Comparison of ENCODE assay signal across 16 cellular contexts in the genomic region with DNA sequence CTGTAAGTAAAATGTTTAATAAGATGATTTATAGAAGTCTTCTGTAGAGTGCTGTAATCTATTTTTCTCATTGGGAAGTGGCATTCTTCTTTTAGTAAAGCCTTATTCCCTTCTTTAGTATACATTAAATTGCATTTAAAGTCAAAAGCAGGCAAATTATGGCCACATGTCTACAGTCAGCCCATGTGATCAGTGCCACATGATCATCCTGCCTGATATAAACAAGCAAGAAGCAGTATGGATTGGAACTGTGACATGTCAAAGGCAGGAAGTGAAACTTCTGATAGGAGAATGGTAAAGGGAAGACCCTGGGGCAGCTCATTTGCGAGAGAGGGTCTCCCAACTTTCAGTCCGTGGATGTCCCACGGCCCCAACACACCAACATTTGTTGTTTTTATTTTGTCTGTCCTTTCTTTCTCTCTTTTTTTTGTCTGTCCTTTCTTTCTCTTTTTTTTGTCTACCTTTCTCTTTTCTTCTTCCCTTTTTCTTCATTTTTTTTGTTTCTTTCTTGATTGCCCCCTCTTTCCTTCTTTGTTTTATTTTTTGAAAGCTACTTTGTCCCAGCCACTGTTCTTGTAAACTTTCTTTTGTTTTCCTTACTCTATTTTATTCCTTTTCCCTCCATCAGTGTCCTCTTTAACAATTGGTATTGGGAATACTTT.
DNase-seq lines count a peak whose midpoint lies in the region; TF ChIP-seq lines count a peak whose summit lies in the region.
"Had no signal": no experiment of that assay in that cellular context is flagged by ENCODE, and none has a peak within 500 bp of the region (broad histone marks: within the 10 kb centered on the region; RNA-seq: fewer than 3 reads in every experiment).

No MANE protein-coding gene starts in this region.

- CTCF ChIA-PET in activated naive CD4-positive, alpha-beta T cell treated with anti-CD3 and anti-CD28 coated beads for 36 hours (lab: Charles Lee) = no interaction called here
- CTCF ChIA-PET in Caco-2 (lab: Charles Lee) = no interaction called here

- no peak overlapping the region for H3K4me3 Mint-ChIP-seq in activated naive CD4-positive, alpha-beta T cell treated with anti-CD3 and anti-CD28 coated beads for 36 hours
- no peak overlapping the region for H3K4me3 Mint-ChIP-seq in nephron progenitor cell
- H3K4me3 Mint-ChIP-seq in Caco-2 (ENCODE audit: unreplicated experiment) = no peak overlapping the region
- H3K4me3 Mint-ChIP-seq: effector memory CD8-positive, alpha-beta T cell; natural killer cell treated with Interleukin-12 subunit alpha and Interleukin-12 subunit beta and Interleukin-15 and Interleukin-18, amount 100 ng/mL, for 72 hours; type B pancreatic cell had no signal

- DNase-seq in activated naive CD4-positive, alpha-beta T cell treated with anti-CD3 and anti-CD28 coated beads for 36 hours = peak; percentile 29
- DNase-seq in activated naive CD4-positive, alpha-beta T cell (lab: John Stamatoyannopoulos, UW) = no peak
- peak; percentile 58 for DNase-seq in OCI-M1 (lab: John Stamatoyannopoulos, UW)
- DNase-seq in nephron progenitor cell = no peak
- DNase-seq in stimulated activated CD4-positive, alpha-beta T cell treated with anti-CD3 and anti-CD28 coated beads, Interleukin-15, amount 100 ng/mL, for 24 hours = no peak
- no peak for DNase-seq in SW480 (ENCODE audit: low spot score)
- DNase-seq in Caco-2 = no peak
- DNase-seq: central memory CD4-positive, alpha-beta T cell; effector memory CD8-positive, alpha-beta T cell; head of caudate nucleus; NCI-H1048; stimulated activated CD4-positive, alpha-beta T cell treated with anti-CD3 and anti-CD28 coated beads, Interleukin-4, amount 100 ng/mL, for 24 hours had no signal

- H3K36me3 ChIP-seq in Caco-2 (ENCODE audit: control insufficient read depth, insufficient read depth, low read length) = no peaks in the 10 kb centered on the region

- H3K27ac Mint-ChIP-seq in activated naive CD4-positive, alpha-beta T cell treated with anti-CD3 and anti-CD28 coated beads for 36 hours = peak overlapping the region; percentile 92
- peak overlapping the region; percentile 38 for H3K27ac Mint-ChIP-seq in nephron progenitor cell
- no peak overlapping the region for H3K27ac Mint-ChIP-seq in Caco-2 (ENCODE audit: unreplicated experiment)
- H3K27ac Mint-ChIP-seq: effector memory CD8-positive, alpha-beta T cell; natural killer cell treated with Interleukin-12 subunit alpha and Interleukin-12 subunit beta and Interleukin-15 and Interleukin-18, amount 100 ng/mL, for 72 hours; type B pancreatic cell had no signal

- TF ChIP-seq EP300 in Ishikawa (IDR thresholded peaks at IDR 0.05; ENCODE audit: borderline replicate concordance) = no peak

- no peak for TF ChIP-seq CTCF in nephron progenitor cell (IDR thresholded peaks at IDR 0.05)
- TF ChIP-seq CTCF in Caco-2 (IDR thresholded peaks at IDR 0.05; ENCODE audit: insufficient read depth in 1 of 2, low read depth in 1 of 2, low read length in 1 of 2, severe bottlenecking in 1 of 2, unreplicated experiment in 1 of 2) = no peak

- H3K9me3 ChIP-seq in Caco-2 = no peaks in the 10 kb centered on the region

- TF ChIP-seq RAD21 in Ishikawa (IDR thresholded peaks at IDR 0.05; ENCODE audit: low read depth) = no peak

- intact Hi-C loops in activated naive CD4-positive, alpha-beta T cell treated with anti-CD3 and anti-CD28 coated beads for 36 hours (cut with micrococcal nuclease) = loop anchor here (5.0 to 10.0 kb wide), 5 partner anchors 510 to 1960 kb away; a partner anchor contains a TSS
- intact Hi-C loops in Caco-2 (cut with micrococcal nuclease; ENCODE audit: unreplicated experiment) = loop anchor here (5.0 kb wide), 1 partner anchor 277 kb away; no protein-coding TSS in a partner anchor

- no peaks in the 10 kb centered on the region for H3K27me3 ChIP-seq in Caco-2 (replicated peaks; ENCODE audit: control insufficient read depth, insufficient read depth, low read length)
- H3K27me3 ChIP-seq: BLaER1 treated with 17β-estradiol and CSF1 and Interleukin-3, amounts not matched to agents 10 nM and 100 nM had no signal

- H3K27me3 Mint-ChIP-seq in activated naive CD4-positive, alpha-beta T cell treated with anti-CD3 and anti-CD28 coated beads for 36 hours (ENCODE audit: low read depth) = no peaks in the 10 kb centered on the region
- no peaks in the 10 kb centered on the region for H3K27me3 Mint-ChIP-seq in nephron progenitor cell (ENCODE audit: low read depth, poor library complexity)
- H3K27me3 Mint-ChIP-seq in Caco-2 (ENCODE audit: insufficient read depth, unreplicated experiment) = no peaks in the 10 kb centered on the region
- H3K27me3 Mint-ChIP-seq: effector memory CD8-positive, alpha-beta T cell; type B pancreatic cell had no signal

- POLR2A ChIA-PET in Caco-2 (lab: Charles Lee) = no interaction called here

- no peaks in the 10 kb centered on the region for H3K4me1 ChIP-seq in Caco-2

- H3K4me1 Mint-ChIP-seq in activated naive CD4-positive, alpha-beta T cell treated with anti-CD3 and anti-CD28 coated beads for 36 hours (ENCODE audit: low read depth) = peaks cover 60% of the 10 kb centered on the region
- H3K4me1 Mint-ChIP-seq in nephron progenitor cell (peaks cover 20% of the 10 kb centered on the region), Caco-2 (ENCODE audit: low read depth, unreplicated experiment) (no peaks in the 10 kb centered on the region)

- H3K4me3 ChIP-seq in Caco-2 (ENCODE audit: low read depth, low read length) = no peak overlapping the region
- H3K4me3 ChIP-seq: BLaER1 treated with 17β-estradiol and CSF1 and Interleukin-3, amounts not matched to agents 10 nM and 100 nM had no signal

- H3K9me3 Mint-ChIP-seq in activated naive CD4-positive, alpha-beta T cell treated with anti-CD3 and anti-CD28 coated beads for 36 hours = peaks cover 2% of the 10 kb centered on the region
- H3K9me3 Mint-ChIP-seq in nephron progenitor cell (no peaks in the 10 kb centered on the region), Caco-2 (ENCODE audit: unreplicated experiment) (no peaks in the 10 kb centered on the region)
- H3K9me3 Mint-ChIP-seq: effector memory CD8-positive, alpha-beta T cell; natural killer cell treated with Interleukin-12 subunit alpha and Interleukin-12 subunit beta and Interleukin-15 and Interleukin-18, amount 100 ng/mL, for 72 hours; type B pancreatic cell had no signal

- peaks cover 4% of the 10 kb centered on the region for H3K36me3 Mint-ChIP-seq in activated naive CD4-positive, alpha-beta T cell treated with anti-CD3 and anti-CD28 coated beads for 36 hours (ENCODE audit: low read depth)
- H3K36me3 Mint-ChIP-seq in nephron progenitor cell (ENCODE audit: low read depth) (no peaks in the 10 kb centered on the region), Caco-2 (ENCODE audit: insufficient read depth, unreplicated experiment) (no peaks in the 10 kb centered on the region)

- BruUV-seq in Caco-2 (replicated peaks; lab: Mats Ljungman, UMichigan) = no TSS peak

TF ChIP-seq in Ishikawa, 13 proteins besides CTCF, POLR2A, EP300 and RAD21:
- TF ChIP-seq CREB1 (IDR thresholded peaks at IDR 0.05; ENCODE audit: low read depth) = no peak
- TF ChIP-seq, protein P1, sequence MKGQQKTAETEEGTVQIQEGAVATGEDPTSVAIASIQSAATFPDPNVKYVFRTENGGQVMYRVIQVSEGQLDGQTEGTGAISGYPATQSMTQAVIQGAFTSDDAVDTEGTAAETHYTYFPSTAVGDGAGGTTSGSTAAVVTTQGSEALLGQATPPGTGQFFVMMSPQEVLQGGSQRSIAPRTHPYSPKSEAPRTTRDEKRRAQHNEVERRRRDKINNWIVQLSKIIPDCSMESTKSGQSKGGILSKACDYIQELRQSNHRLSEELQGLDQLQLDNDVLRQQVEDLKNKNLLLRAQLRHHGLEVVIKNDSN (IDR thresholded peaks at IDR 0.05) = peak; percentile 51

Comparison
In these comparisons a context has a peak if more than half of its experiments do, and no peak if none do; other contexts are left out.
1. DNase-seq: peak in activated naive CD4-positive, alpha-beta T cell treated with anti-CD3 and anti-CD28 coated beads for 36 hours (single experiment) and OCI-M1 (single experiment); none in activated naive CD4-positive, alpha-beta T cell (0 of 4), nephron progenitor cell (single experiment), stimulated activated CD4-positive, alpha-beta T cell treated with anti-CD3 and anti-CD28 coated beads, Interleukin-15, amount 100 ng/mL, for 24 hours (single experiment), SW480 (single experiment) and Caco-2 (0 of 2).